In genomic region chr6:157615411-157615763, GRCh38 we compare ENCODE assay signal across 12 cellular contexts.
DNase-seq lines count a peak whose midpoint lies in the region; ATAC-seq and TF ChIP-seq lines count a peak whose summit lies in the region.
"Had no signal": no experiment of that assay in that cellular context is flagged by ENCODE, and none has a peak within 500 bp of the region (broad histone marks: within the 10 kb centered on the region; RNA-seq: fewer than 3 reads in every experiment).

No MANE protein-coding gene starts in this region.

- H3K9me3 Mint-ChIP-seq in activated naive CD8-positive, alpha-beta T cell treated with anti-CD3 and anti-CD28 coated beads, Interleukin-2, amount 10 ng/mL, durations not matched to agents 7 days and 5 days: no peaks in the 10 kb centered on the region
- H3K9me3 Mint-ChIP-seq in activated naive CD8-positive, alpha-beta T cell treated with anti-CD3 and anti-CD28 coated beads for 36 hours: no peaks in the 10 kb centered on the region
- H3K9me3 Mint-ChIP-seq: activated naive CD8-positive, alpha-beta T cell treated with anti-CD3 and anti-CD28 coated beads, Interleukin-2, amount 50 U/mL, for 24 hours had no signal

- no peaks in the 10 kb centered on the region for H3K36me3 Mint-ChIP-seq in activated naive CD8-positive, alpha-beta T cell treated with anti-CD3 and anti-CD28 coated beads, Interleukin-2, amount 10 ng/mL, durations not matched to agents 7 days and 5 days
- no peaks in the 10 kb centered on the region for H3K36me3 Mint-ChIP-seq in activated naive CD8-positive, alpha-beta T cell treated with anti-CD3 and anti-CD28 coated beads for 36 hours

- H3K27me3 ChIP-seq in Peyer's patch (no peaks in the 10 kb centered on the region), uterus (no peaks in the 10 kb centered on the region)

- peak overlapping the region; percentile 33 for H3K27ac Mint-ChIP-seq in activated naive CD8-positive, alpha-beta T cell treated with anti-CD3 and anti-CD28 coated beads, Interleukin-2, amount 10 ng/mL, durations not matched to agents 7 days and 5 days
- no peak overlapping the region for H3K27ac Mint-ChIP-seq in activated naive CD8-positive, alpha-beta T cell treated with anti-CD3 and anti-CD28 coated beads for 36 hours
- H3K27ac Mint-ChIP-seq: activated naive CD8-positive, alpha-beta T cell treated with anti-CD3 and anti-CD28 coated beads, Interleukin-2, amount 50 U/mL, for 24 hours had no signal

- H3K4me1 Mint-ChIP-seq in activated naive CD8-positive, alpha-beta T cell treated with anti-CD3 and anti-CD28 coated beads, Interleukin-2, amount 10 ng/mL, durations not matched to agents 7 days and 5 days: peaks cover 6% of the 10 kb centered on the region
- peaks cover 2% of the 10 kb centered on the region for H3K4me1 Mint-ChIP-seq in activated naive CD8-positive, alpha-beta T cell treated with anti-CD3 and anti-CD28 coated beads for 36 hours

- POLR2A ChIA-PET in activated naive CD8-positive, alpha-beta T cell treated with anti-CD3 and anti-CD28 coated beads, Interleukin-2, amount 10 ng/mL, durations not matched to agents 7 days and 5 days (lab: Charles Lee): no interaction called here

- ATAC-seq in activated naive CD8-positive, alpha-beta T cell treated with anti-CD3 and anti-CD28 coated beads, Interleukin-2, amount 10 ng/mL, durations not matched to agents 7 days and 5 days (ENCODE audit: low read depth): no peak
- ATAC-seq: activated naive CD8-positive, alpha-beta T cell treated with anti-CD3 and anti-CD28 coated beads, Interleukin-2, amount 50 U/mL, for 24 hours; psoas muscle had no signal

- intact Hi-C loops in uterus (cut with DNase I; ENCODE audit: low total_unique reads): no loop called here

- H3K27ac ChIP-seq in Peyer's patch (peak overlapping the region in 1 of 4 donors; percentile 40), uterus (peak overlapping the region; percentile 84 to 88)
- H3K27ac ChIP-seq: psoas muscle had no signal

- TF ChIP-seq CTCF in Peyer's patch (IDR thresholded peaks at IDR 0.05) (no peak), uterus (IDR thresholded peaks at IDR 0.05) (peak in 1 of 4 experiments; percentile 11)

- H3K4me1 ChIP-seq in Peyer's patch (no peaks in the 10 kb centered on the region), uterus (peaks cover 4 to 6% of the 10 kb centered on the region in 2 donors)
- H3K4me1 ChIP-seq: psoas muscle had no signal

- H3K36me3 ChIP-seq in Peyer's patch: no peaks in the 10 kb centered on the region
- H3K36me3 ChIP-seq in uterus: no peaks in the 10 kb centered on the region

- no peak overlapping the region for H3K4me3 Mint-ChIP-seq in activated naive CD8-positive, alpha-beta T cell treated with anti-CD3 and anti-CD28 coated beads, Interleukin-2, amount 10 ng/mL, durations not matched to agents 7 days and 5 days
- H3K4me3 Mint-ChIP-seq in activated naive CD8-positive, alpha-beta T cell treated with anti-CD3 and anti-CD28 coated beads for 36 hours: no peak overlapping the region
- H3K4me3 Mint-ChIP-seq: activated naive CD8-positive, alpha-beta T cell treated with anti-CD3 and anti-CD28 coated beads, Interleukin-2, amount 50 U/mL, for 24 hours had no signal

- H3K9me3 ChIP-seq in Peyer's patch (no peaks in the 10 kb centered on the region), uterus (no peaks in the 10 kb centered on the region)
- H3K9me3 ChIP-seq: psoas muscle had no signal

- no peak for DNase-seq in activated naive CD8-positive, alpha-beta T cell treated with anti-CD3 and anti-CD28 coated beads, Interleukin-2, amount 10 ng/mL, durations not matched to agents 7 days and 5 days
- DNase-seq in activated naive CD8-positive, alpha-beta T cell treated with anti-CD3 and anti-CD28 coated beads for 36 hours: no peak
- DNase-seq in Peyer's patch: peak in 2 of 3 donors; percentile 47
- DNase-seq in globus pallidus (ENCODE audit: low spot score): peak; percentile 36
- DNase-seq in uterus: no peak
- DNase-seq in stimulated activated CD4-positive, alpha-beta T cell treated with anti-CD3 and anti-CD28 coated beads, Interleukin-15, amount 100 ng/mL, for 24 hours: no peak
- no peak for DNase-seq in A172 (ENCODE audit: low spot score)
- no peak for DNase-seq in ureter (ENCODE audit: low spot score)
- DNase-seq: activated CD4-positive, alpha-beta T cell treated with anti-CD3 and anti-CD28 coated beads for 4 hours; activated naive CD8-positive, alpha-beta T cell treated with anti-CD3 and anti-CD28 coated beads, Interleukin-2, amount 50 U/mL, for 24 hours; MM.1S; psoas muscle had no signal

- no peaks in the 10 kb centered on the region for H3K27me3 Mint-ChIP-seq in activated naive CD8-positive, alpha-beta T cell treated with anti-CD3 and anti-CD28 coated beads, Interleukin-2, amount 10 ng/mL, durations not matched to agents 7 days and 5 days
- no peaks in the 10 kb centered on the region for H3K27me3 Mint-ChIP-seq in activated naive CD8-positive, alpha-beta T cell treated with anti-CD3 and anti-CD28 coated beads for 36 hours
- H3K27me3 Mint-ChIP-seq: activated naive CD8-positive, alpha-beta T cell treated with anti-CD3 and anti-CD28 coated beads, Interleukin-2, amount 50 U/mL, for 24 hours had no signal

- TF ChIP-seq POLR2A in Peyer's patch (IDR thresholded peaks at IDR 0.05) (no peak), uterus (IDR thresholded peaks at IDR 0.05) (no peak)

- H3K4me3 ChIP-seq in Peyer's patch: no peak overlapping the region
- no peak overlapping the region for H3K4me3 ChIP-seq in uterus
- H3K4me3 ChIP-seq: psoas muscle had no signal

Comparison
In these comparisons a context has a peak if more than half of its experiments do, and no peak if none do; other contexts are left out.
1. DNase-seq: peak in Peyer's patch (2 of 3) and globus pallidus (single experiment); none in activated naive CD8-positive, alpha-beta T cell treated with anti-CD3 and anti-CD28 coated beads, Interleukin-2, amount 10 ng/mL, durations not matched to agents 7 days and 5 days (single experiment), activated naive CD8-positive, alpha-beta T cell treated with anti-CD3 and anti-CD28 coated beads for 36 hours (single experiment), uterus (0 of 2), stimulated activated CD4-positive, alpha-beta T cell treated with anti-CD3 and anti-CD28 coated beads, Interleukin-15, amount 100 ng/mL, for 24 hours (single experiment), A172 (single experiment) and ureter (single experiment).